ENCODE assay signal across 1 cellular context in the genomic region with DNA sequence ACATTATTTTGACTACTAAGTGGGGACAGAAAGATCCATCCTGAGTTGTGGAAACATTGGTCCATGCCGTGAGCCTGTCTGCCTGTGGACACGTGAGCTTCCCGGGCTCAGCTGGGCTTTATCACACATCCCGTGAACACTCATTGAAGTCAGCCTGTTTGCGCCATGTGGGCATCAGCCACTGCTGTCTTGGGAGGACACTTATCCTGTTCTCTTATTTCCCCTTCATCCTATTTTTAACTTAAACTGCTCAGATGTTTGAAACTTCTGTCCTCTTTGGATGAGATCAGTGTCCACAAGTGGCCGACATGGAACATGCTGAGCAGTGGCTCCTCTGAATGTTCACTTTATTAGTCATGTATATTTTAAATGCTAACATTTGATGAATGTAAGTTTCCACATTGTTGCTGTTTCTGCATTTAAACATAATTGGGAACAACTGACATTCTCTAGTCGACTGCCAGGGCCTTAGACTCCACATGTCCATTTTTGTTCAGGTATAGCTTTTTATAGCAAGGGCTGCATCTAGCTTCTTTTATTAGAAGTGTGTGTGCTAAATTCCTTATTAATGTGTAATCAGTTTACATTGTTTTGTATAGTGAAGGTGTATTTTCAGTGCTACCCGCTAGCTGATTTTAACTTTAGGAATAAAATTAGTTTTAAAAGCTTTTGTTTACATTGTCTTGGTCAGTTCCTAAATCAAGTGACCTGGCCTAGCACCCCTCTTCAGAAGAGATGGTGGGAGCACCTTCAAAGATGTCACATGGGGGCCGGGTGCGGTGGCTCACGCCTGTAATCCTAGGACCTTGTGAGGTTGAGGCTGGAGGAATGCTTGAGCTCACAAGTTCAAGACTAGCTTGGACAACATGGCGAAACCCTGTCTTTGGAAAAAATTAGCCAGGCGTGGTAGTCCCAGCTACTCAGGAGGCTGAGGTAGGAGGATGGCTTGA.
TF ChIP-seq lines count a peak whose summit lies in the region.

No MANE protein-coding gene starts in this region.

TF ChIP-seq in IMR-90, 13 proteins besides CTCF, POLR2A, EP300 and RAD21:
- TF ChIP-seq, protein P1, sequence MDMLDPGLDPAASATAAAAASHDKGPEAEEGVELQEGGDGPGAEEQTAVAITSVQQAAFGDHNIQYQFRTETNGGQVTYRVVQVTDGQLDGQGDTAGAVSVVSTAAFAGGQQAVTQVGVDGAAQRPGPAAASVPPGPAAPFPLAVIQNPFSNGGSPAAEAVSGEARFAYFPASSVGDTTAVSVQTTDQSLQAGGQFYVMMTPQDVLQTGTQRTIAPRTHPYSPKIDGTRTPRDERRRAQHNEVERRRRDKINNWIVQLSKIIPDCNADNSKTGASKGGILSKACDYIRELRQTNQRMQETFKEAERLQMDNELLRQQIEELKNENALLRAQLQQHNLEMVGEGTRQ (IDR thresholded peaks at IDR 0.05; ENCODE audit: low read depth, low read length): no peak
